In the genomic region with DNA sequence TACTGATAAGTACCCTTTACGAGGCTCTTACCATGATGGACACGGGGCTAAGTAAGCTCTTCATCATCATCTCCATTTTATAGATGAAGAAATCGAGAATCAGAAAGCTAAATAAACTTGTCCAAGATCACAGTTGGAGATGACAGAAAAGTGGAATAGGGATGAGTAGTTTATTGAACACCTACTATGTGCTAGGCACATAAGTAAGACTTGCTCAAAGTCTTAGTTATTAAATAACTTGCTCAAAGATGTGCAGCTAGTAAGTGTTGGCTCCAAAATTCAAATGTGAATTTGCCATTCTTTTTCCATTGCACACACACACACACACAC, we compare ENCODE assay signal across 2 cellular contexts.
TF ChIP-seq lines count a peak whose summit lies in the region.

No MANE protein-coding gene starts in this region.

TF ChIP-seq in HEK293, 187 proteins besides CTCF, POLR2A, EP300 and RAD21 (continued from another document):
- TF ChIP-seq, protein P1, sequence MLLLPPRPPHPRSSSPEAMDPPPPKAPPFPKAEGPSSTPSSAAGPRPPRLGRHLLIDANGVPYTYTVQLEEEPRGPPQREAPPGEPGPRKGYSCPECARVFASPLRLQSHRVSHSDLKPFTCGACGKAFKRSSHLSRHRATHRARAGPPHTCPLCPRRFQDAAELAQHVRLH (tag by site-specific recombination; IDR thresholded peaks at IDR 0.05): peak; percentile 73; the same call in 1 of the 2 replicates
- TF ChIP-seq ZNF664 (tag by site-specific recombination; IDR thresholded peaks at IDR 0.05): peak; percentile 99
- TF ChIP-seq, protein P2, sequence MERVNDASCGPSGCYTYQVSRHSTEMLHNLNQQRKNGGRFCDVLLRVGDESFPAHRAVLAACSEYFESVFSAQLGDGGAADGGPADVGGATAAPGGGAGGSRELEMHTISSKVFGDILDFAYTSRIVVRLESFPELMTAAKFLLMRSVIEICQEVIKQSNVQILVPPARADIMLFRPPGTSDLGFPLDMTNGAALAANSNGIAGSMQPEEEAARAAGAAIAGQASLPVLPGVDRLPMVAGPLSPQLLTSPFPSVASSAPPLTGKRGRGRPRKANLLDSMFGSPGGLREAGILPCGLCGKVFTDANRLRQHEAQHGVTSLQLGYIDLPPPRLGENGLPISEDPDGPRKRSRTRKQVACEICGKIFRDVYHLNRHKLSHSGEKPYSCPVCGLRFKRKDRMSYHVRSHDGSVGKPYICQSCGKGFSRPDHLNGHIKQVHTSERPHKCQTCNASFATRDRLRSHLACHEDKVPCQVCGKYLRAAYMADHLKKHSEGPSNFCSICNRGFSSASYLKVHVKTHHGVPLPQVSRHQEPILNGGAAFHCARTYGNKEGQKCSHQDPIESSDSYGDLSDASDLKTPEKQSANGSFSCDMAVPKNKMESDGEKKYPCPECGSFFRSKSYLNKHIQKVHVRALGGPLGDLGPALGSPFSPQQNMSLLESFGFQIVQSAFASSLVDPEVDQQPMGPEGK (tag by site-specific recombination; IDR thresholded peaks at IDR 0.05): 0 out of 2 replicates have a peak, but pooled peaks have one; percentile 2
- TF ChIP-seq EGR2 (tag by site-specific recombination; IDR thresholded peaks at IDR 0.05; ENCODE audit: low read depth): no peak
- no peak for TF ChIP-seq ZBTB20 (tag by site-specific recombination; IDR thresholded peaks at IDR 0.05)
- TF ChIP-seq ZSCAN23 (tag by site-specific recombination; IDR thresholded peaks at IDR 0.05): no peak
- no peak for TF ChIP-seq KLF7 (tag by site-specific recombination; IDR thresholded peaks at IDR 0.05; ENCODE audit: borderline replicate concordance)
- no peak for TF ChIP-seq HOXC10 (CRISPR knock-in tag; IDR thresholded peaks at IDR 0.05)
- no peak for TF ChIP-seq ZNF223 (tag by site-specific recombination; IDR thresholded peaks at IDR 0.05)
- TF ChIP-seq ZNF341 (tag by site-specific recombination; IDR thresholded peaks at IDR 0.05; ENCODE audit: low read depth): peak; percentile 68
- no peak for TF ChIP-seq MEIS1 (CRISPR knock-in tag; IDR thresholded peaks at IDR 0.05; ENCODE audit: borderline replicate concordance)
- no peak for TF ChIP-seq ZNF274 (IDR thresholded peaks at IDR 0.05; ENCODE audit: low read length)
- TF ChIP-seq ZNF274 (tag by site-specific recombination; IDR thresholded peaks at IDR 0.05; ENCODE audit: borderline replicate concordance): no peak
- TF ChIP-seq, protein P3, sequence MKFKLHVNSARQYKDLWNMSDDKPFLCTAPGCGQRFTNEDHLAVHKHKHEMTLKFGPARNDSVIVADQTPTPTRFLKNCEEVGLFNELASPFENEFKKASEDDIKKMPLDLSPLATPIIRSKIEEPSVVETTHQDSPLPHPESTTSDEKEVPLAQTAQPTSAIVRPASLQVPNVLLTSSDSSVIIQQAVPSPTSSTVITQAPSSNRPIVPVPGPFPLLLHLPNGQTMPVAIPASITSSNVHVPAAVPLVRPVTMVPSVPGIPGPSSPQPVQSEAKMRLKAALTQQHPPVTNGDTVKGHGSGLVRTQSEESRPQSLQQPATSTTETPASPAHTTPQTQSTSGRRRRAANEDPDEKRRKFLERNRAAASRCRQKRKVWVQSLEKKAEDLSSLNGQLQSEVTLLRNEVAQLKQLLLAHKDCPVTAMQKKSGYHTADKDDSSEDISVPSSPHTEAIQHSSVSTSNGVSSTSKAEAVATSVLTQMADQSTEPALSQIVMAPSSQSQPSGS (tag by site-specific recombination; IDR thresholded peaks at IDR 0.05; ENCODE audit: low read depth): no peak
- no peak; the same call in 1 of the 2 replicates for TF ChIP-seq ZBTB8A (tag by site-specific recombination; IDR thresholded peaks at IDR 0.05)
- TF ChIP-seq ZNF2 (tag by site-specific recombination; IDR thresholded peaks at IDR 0.05): no peak
- TF ChIP-seq, protein P4, sequence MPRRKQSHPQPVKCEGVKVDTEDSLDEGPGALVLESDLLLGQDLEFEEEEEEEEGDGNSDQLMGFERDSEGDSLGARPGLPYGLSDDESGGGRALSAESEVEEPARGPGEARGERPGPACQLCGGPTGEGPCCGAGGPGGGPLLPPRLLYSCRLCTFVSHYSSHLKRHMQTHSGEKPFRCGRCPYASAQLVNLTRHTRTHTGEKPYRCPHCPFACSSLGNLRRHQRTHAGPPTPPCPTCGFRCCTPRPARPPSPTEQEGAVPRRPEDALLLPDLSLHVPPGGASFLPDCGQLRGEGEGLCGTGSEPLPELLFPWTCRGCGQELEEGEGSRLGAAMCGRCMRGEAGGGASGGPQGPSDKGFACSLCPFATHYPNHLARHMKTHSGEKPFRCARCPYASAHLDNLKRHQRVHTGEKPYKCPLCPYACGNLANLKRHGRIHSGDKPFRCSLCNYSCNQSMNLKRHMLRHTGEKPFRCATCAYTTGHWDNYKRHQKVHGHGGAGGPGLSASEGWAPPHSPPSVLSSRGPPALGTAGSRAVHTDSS (tag by site-specific recombination; IDR thresholded peaks at IDR 0.05): peak; percentile 83
- peak; percentile 10; the same call in 1 of the 2 replicates for TF ChIP-seq ZNF121 (tag by site-specific recombination; IDR thresholded peaks at IDR 0.05)
- TF ChIP-seq ZNF10 (tag by site-specific recombination; IDR thresholded peaks at IDR 0.05): peak; percentile 79; the same call in 1 of the 2 replicates
- TF ChIP-seq ZBTB21 (tag by site-specific recombination; IDR thresholded peaks at IDR 0.05): 0 out of 2 replicates have a peak, but pooled peaks have one; percentile 42
- TF ChIP-seq, protein P5, sequence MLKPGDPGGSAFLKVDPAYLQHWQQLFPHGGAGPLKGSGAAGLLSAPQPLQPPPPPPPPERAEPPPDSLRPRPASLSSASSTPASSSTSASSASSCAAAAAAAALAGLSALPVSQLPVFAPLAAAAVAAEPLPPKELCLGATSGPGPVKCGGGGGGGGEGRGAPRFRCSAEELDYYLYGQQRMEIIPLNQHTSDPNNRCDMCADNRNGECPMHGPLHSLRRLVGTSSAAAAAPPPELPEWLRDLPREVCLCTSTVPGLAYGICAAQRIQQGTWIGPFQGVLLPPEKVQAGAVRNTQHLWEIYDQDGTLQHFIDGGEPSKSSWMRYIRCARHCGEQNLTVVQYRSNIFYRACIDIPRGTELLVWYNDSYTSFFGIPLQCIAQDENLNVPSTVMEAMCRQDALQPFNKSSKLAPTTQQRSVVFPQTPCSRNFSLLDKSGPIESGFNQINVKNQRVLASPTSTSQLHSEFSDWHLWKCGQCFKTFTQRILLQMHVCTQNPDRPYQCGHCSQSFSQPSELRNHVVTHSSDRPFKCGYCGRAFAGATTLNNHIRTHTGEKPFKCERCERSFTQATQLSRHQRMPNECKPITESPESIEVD (tag by site-specific recombination; IDR thresholded peaks at IDR 0.05): 0 out of 2 replicates have a peak, but pooled peaks have one; percentile 70

TF ChIP-seq in neural cell, 6 proteins besides CTCF, POLR2A, EP300 and RAD21 (continued from another document):
- TF ChIP-seq, protein P6, sequence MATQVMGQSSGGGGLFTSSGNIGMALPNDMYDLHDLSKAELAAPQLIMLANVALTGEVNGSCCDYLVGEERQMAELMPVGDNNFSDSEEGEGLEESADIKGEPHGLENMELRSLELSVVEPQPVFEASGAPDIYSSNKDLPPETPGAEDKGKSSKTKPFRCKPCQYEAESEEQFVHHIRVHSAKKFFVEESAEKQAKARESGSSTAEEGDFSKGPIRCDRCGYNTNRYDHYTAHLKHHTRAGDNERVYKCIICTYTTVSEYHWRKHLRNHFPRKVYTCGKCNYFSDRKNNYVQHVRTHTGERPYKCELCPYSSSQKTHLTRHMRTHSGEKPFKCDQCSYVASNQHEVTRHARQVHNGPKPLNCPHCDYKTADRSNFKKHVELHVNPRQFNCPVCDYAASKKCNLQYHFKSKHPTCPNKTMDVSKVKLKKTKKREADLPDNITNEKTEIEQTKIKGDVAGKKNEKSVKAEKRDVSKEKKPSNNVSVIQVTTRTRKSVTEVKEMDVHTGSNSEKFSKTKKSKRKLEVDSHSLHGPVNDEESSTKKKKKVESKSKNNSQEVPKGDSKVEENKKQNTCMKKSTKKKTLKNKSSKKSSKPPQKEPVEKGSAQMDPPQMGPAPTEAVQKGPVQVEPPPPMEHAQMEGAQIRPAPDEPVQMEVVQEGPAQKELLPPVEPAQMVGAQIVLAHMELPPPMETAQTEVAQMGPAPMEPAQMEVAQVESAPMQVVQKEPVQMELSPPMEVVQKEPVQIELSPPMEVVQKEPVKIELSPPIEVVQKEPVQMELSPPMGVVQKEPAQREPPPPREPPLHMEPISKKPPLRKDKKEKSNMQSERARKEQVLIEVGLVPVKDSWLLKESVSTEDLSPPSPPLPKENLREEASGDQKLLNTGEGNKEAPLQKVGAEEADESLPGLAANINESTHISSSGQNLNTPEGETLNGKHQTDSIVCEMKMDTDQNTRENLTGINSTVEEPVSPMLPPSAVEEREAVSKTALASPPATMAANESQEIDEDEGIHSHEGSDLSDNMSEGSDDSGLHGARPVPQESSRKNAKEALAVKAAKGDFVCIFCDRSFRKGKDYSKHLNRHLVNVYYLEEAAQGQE (IDR thresholded peaks at IDR 0.05; ENCODE audit: borderline replicate concordance): no peak
- TF ChIP-seq TAF1 (IDR thresholded peaks at IDR 0.05; ENCODE audit: low read depth) (no peak), SMC3 (conservative IDR thresholded peaks at IDR 0.05; ENCODE audit: poor library complexity) (no peak)
